Comparison of ENCODE assay signal across 8 cellular contexts in genomic region chr1:214550339-214551051, GRCh38. TPM values are rescaled to one million over a fixed set of nuclear protein-coding genes. Genes with fewer than 3 reads are reported as not detected.
A peak's percentile ranks its signal among the peaks of the same experiment; 100 is the strongest.
DNase-seq lines count a peak whose midpoint lies in the region; ATAC-seq and TF ChIP-seq lines count a peak whose summit lies in the region.

No MANE protein-coding gene starts in this region.

- peaks cover 34% of the 10 kb centered on the region for H3K4me1 ChIP-seq in SJSA1 (replicated peaks)
- H3K4me1 ChIP-seq in left ventricle myocardium inferior, result peaks cover 68% of the 10 kb centered on the region
- peaks cover 48 to 49% of the 10 kb centered on the region in 2 donors for H3K4me1 ChIP-seq in gastrocnemius medialis

- H3K27me3 ChIP-seq in SJSA1 (replicated peaks), result no peaks in the 10 kb centered on the region
- no peaks in the 10 kb centered on the region for H3K27me3 ChIP-seq in left ventricle myocardium inferior (ENCODE audit: low read depth)
- no peaks in the 10 kb centered on the region for H3K27me3 ChIP-seq in gastrocnemius medialis

- TF ChIP-seq CTCF in left ventricle myocardium inferior (IDR thresholded peaks at IDR 0.05; ENCODE audit: borderline replicate concordance), result no peak
- TF ChIP-seq CTCF in gastrocnemius medialis (IDR thresholded peaks at IDR 0.05 in 4 of 5, conservative IDR thresholded peaks at IDR 0.05 in 1 of 5), result no peak
- TF ChIP-seq CTCF in GM10266 (IDR thresholded peaks at IDR 0.05; ENCODE audit: control insufficient read depth, insufficient read depth, low read depth, missing control alignments), result no peak

- H3K36me3 ChIP-seq in SJSA1, result peaks cover 44% of the 10 kb centered on the region
- H3K36me3 ChIP-seq in left ventricle myocardium inferior, result no peaks in the 10 kb centered on the region
- H3K36me3 ChIP-seq in gastrocnemius medialis, result no peaks in the 10 kb centered on the region

- H3K4me3 ChIP-seq in GM08714 (ENCODE audit: low read length), result peak overlapping the region; percentile 60
- peak overlapping the region; percentile 82 for H3K4me3 ChIP-seq in SJSA1
- H3K4me3 ChIP-seq in left ventricle myocardium inferior, result peak overlapping the region; percentile 88
- H3K4me3 ChIP-seq in gastrocnemius medialis, result peak overlapping the region; percentile 68 to 96 (median 87)

- no peak for TF ChIP-seq POLR2A in gastrocnemius medialis (IDR thresholded peaks at IDR 0.05)

- intact Hi-C loops in left ventricle myocardium inferior (cut with micrococcal nuclease), result no loop called here
- intact Hi-C loops in gastrocnemius medialis (cut with DNase I; ENCODE audit: low total_unique reads), result loop anchor here (1.0 to 2.0 kb wide), 2 partner anchors 32 to 188 kb away; no protein-coding TSS in a partner anchor

- ATAC-seq in gastrocnemius medialis (peak in 1 of 2 donors; percentile 1), GM18498 (IDR thresholded peaks at IDR 0.05; ENCODE audit: unreplicated experiment) (no peak)

- DNase-seq in SJSA1 (ENCODE audit: low read depth in 1 of 2, low spot score in 2 of 2) (peak; percentile 45 to 53), left ventricle myocardium inferior (no peak), gastrocnemius medialis (no peak), T-helper 9 cell (no peak), GM10266 (ENCODE audit: extremely low spot score) (no peak), midbrain (lab: John Stamatoyannopoulos, UW) (no peak)

- H3K9me3 ChIP-seq in SJSA1 (replicated peaks), result no peaks in the 10 kb centered on the region
- no peaks in the 10 kb centered on the region for H3K9me3 ChIP-seq in left ventricle myocardium inferior (replicated peaks)
- H3K9me3 ChIP-seq in gastrocnemius medialis, result no peaks in the 10 kb centered on the region

- in situ Hi-C loops in gastrocnemius medialis (cut with MboI; ENCODE audit: low sequenced_read_pairs in 4 of 4), result no loop called here

- H3K27ac ChIP-seq in SJSA1, result peak overlapping the region; percentile 99
- peak overlapping the region; percentile 100 for H3K27ac ChIP-seq in left ventricle myocardium inferior (replicated peaks)
- H3K27ac ChIP-seq in gastrocnemius medialis, result peak overlapping the region; percentile 93 to 99 (median 95)

RNA-seq across cellular contexts. Expression of gene PTPN14, which starts 0.9 kb away (rescaled TPM):
- 18.8 and 39.1 TPM in 2 replicates for total RNA-seq in SJSA1 (2014; rRNA removed; shearing (Covaris generic))
- total RNA-seq in left ventricle myocardium inferior (32.5 TPM), gastrocnemius medialis (10 to 100 TPM; 42.8 to 63.8 (median 50.4) TPM)

RNA-seq across cellular contexts. Expression of gene CENPF, which starts 52.5 kb away (rescaled TPM):
- 182 and 192 TPM in 2 replicates for total RNA-seq in SJSA1 (2014; rRNA removed; shearing (Covaris generic))
- total RNA-seq in left ventricle myocardium inferior (1.7 TPM), gastrocnemius medialis (1 to 10 TPM in 2 of 4 donors, under 1 TPM in 2; 0.25 to 1.9 (median 0.92) TPM)

Comparison
In these comparisons a context has a peak if more than half of its experiments do, and no peak if none do; other contexts are left out.
1. DNase-seq: peak in SJSA1 (2 of 2); none in left ventricle myocardium inferior (single experiment), gastrocnemius medialis (0 of 2), T-helper 9 cell (single experiment), GM10266 (single experiment) and midbrain (single experiment).
2. RNA of gene CENPF, which starts 52.5 kb away (total RNA-seq): 182 to 192 TPM in SJSA1; 1.7 TPM in left ventricle myocardium inferior (single experiment) and 0.25 to 1.9 TPM in gastrocnemius medialis; every median in the first group is over 10 times any median in the second.
3. Peak in every context shown above with its lines, with median percentiles within 50 percentile points of each other: H3K4me3 ChIP-seq and H3K27ac ChIP-seq.